In genomic region chr22:30955153-30955552, GRCh38 we compare ENCODE assay signal across 21 cellular contexts. TPM values are rescaled to one million over a fixed set of nuclear protein-coding genes. Genes with fewer than 3 reads are reported as not detected.
DNase-seq lines count a peak whose midpoint lies in the region; ATAC-seq lines count a peak whose summit lies in the region.
"Had no signal": no experiment of that assay in that cellular context is flagged by ENCODE, and none has a peak within 500 bp of the region (broad histone marks: within the 10 kb centered on the region; RNA-seq: fewer than 3 reads in every experiment).

No MANE protein-coding gene starts in this region.

- CTCF ChIA-PET in activated CD4-positive, alpha-beta T cell treated with anti-CD3 and anti-CD28 coated beads for 36 hours (lab: Charles Lee): interaction anchor here (0.9 kb wide), 1 partner anchor 152 kb away, joined by 3 read pairs; the partner anchor contains the start of gene SELENOM

- intact Hi-C loops in activated CD4-positive, alpha-beta T cell treated with anti-CD3 and anti-CD28 coated beads for 36 hours (cut with DNase I, micrococcal nuclease): no loop called here

- H3K4me1 Mint-ChIP-seq in activated CD4-positive, alpha-beta T cell treated with anti-CD3 and anti-CD28 coated beads for 36 hours: peaks cover 54% of the 10 kb centered on the region
- H3K4me1 Mint-ChIP-seq in activated naive CD8-positive, alpha-beta T cell (ENCODE audit: low read depth): peaks cover 84% of the 10 kb centered on the region
- peaks cover 36% of the 10 kb centered on the region for H3K4me1 Mint-ChIP-seq in activated naive CD8-positive, alpha-beta T cell treated with anti-CD3 and anti-CD28 coated beads, Interleukin-2, amount 50 U/mL, for 24 hours
- H3K4me1 Mint-ChIP-seq in activated naive CD8-positive, alpha-beta T cell treated with anti-CD3 and anti-CD28 coated beads for 36 hours: peaks cover 56% of the 10 kb centered on the region
- H3K4me1 Mint-ChIP-seq: B cell, CD14-positive monocyte, GM23338, H9 had no signal

- H3K9me3 Mint-ChIP-seq in activated CD4-positive, alpha-beta T cell treated with anti-CD3 and anti-CD28 coated beads for 36 hours (ENCODE audit: low read depth): no peaks in the 10 kb centered on the region
- no peaks in the 10 kb centered on the region for H3K9me3 Mint-ChIP-seq in activated naive CD8-positive, alpha-beta T cell (ENCODE audit: low read depth)
- H3K9me3 Mint-ChIP-seq in activated naive CD8-positive, alpha-beta T cell treated with anti-CD3 and anti-CD28 coated beads, Interleukin-2, amount 50 U/mL, for 24 hours: no peaks in the 10 kb centered on the region
- no peaks in the 10 kb centered on the region for H3K9me3 Mint-ChIP-seq in activated naive CD8-positive, alpha-beta T cell treated with anti-CD3 and anti-CD28 coated beads for 36 hours
- H3K9me3 Mint-ChIP-seq: CD14-positive monocyte, GM23338, H9 had no signal

- H3K36me3 Mint-ChIP-seq in activated CD4-positive, alpha-beta T cell treated with anti-CD3 and anti-CD28 coated beads for 36 hours (ENCODE audit: low read depth): peaks cover 32% of the 10 kb centered on the region
- H3K36me3 Mint-ChIP-seq in activated naive CD8-positive, alpha-beta T cell: peaks cover 20% of the 10 kb centered on the region
- peaks cover 35% of the 10 kb centered on the region for H3K36me3 Mint-ChIP-seq in activated naive CD8-positive, alpha-beta T cell treated with anti-CD3 and anti-CD28 coated beads, Interleukin-2, amount 50 U/mL, for 24 hours (ENCODE audit: low read depth)
- peaks cover 54% of the 10 kb centered on the region for H3K36me3 Mint-ChIP-seq in activated naive CD8-positive, alpha-beta T cell treated with anti-CD3 and anti-CD28 coated beads for 36 hours

- DNase-seq in activated CD4-positive, alpha-beta T cell treated with anti-CD3 and anti-CD28 coated beads for 36 hours: no peak
- no peak for DNase-seq in activated CD4-positive, alpha-beta T cell treated with anti-CD3 and anti-CD28 coated beads for 1 hour
- no peak for DNase-seq in activated naive CD8-positive, alpha-beta T cell treated with anti-CD3 and anti-CD28 coated beads, Interleukin-2, amount 50 U/mL, for 24 hours
- DNase-seq in activated naive CD8-positive, alpha-beta T cell treated with anti-CD3 and anti-CD28 coated beads for 36 hours: no peak
- DNase-seq in HK-2 (ENCODE audit: unreplicated experiment): no peak
- no peak for DNase-seq in T-helper 2 cell
- DNase-seq: Caco-2, H9, KBM-7, MV-4-11, NCI-H1105, NCI-H2029, NCI-H446, NCI-H524 treated with DMSO at 0.1 percent for 48 hours, NCI-H774, SIG-M5 had no signal

- peak overlapping the region; percentile 13 for H3K27ac Mint-ChIP-seq in activated CD4-positive, alpha-beta T cell treated with anti-CD3 and anti-CD28 coated beads for 36 hours
- peak overlapping the region; percentile 84 for H3K27ac Mint-ChIP-seq in activated naive CD8-positive, alpha-beta T cell
- H3K27ac Mint-ChIP-seq in activated naive CD8-positive, alpha-beta T cell treated with anti-CD3 and anti-CD28 coated beads, Interleukin-2, amount 50 U/mL, for 24 hours: no peak overlapping the region
- peak overlapping the region; percentile 48 for H3K27ac Mint-ChIP-seq in activated naive CD8-positive, alpha-beta T cell treated with anti-CD3 and anti-CD28 coated beads for 36 hours
- H3K27ac Mint-ChIP-seq: B cell, CD14-positive monocyte, GM23338, H9 had no signal

- ATAC-seq in activated CD4-positive, alpha-beta T cell treated with anti-CD3 and anti-CD28 coated beads for 36 hours: no peak
- no peak for ATAC-seq in activated naive CD8-positive, alpha-beta T cell treated with anti-CD3 and anti-CD28 coated beads, Interleukin-2, amount 50 U/mL, for 24 hours
- ATAC-seq: GM12878, GM23338 had no signal

- H3K4me3 Mint-ChIP-seq in activated CD4-positive, alpha-beta T cell treated with anti-CD3 and anti-CD28 coated beads for 36 hours: no peak overlapping the region
- H3K4me3 Mint-ChIP-seq in activated naive CD8-positive, alpha-beta T cell: no peak overlapping the region
- H3K4me3 Mint-ChIP-seq in activated naive CD8-positive, alpha-beta T cell treated with anti-CD3 and anti-CD28 coated beads, Interleukin-2, amount 50 U/mL, for 24 hours: no peak overlapping the region
- no peak overlapping the region for H3K4me3 Mint-ChIP-seq in activated naive CD8-positive, alpha-beta T cell treated with anti-CD3 and anti-CD28 coated beads for 36 hours
- H3K4me3 Mint-ChIP-seq: B cell, CD14-positive monocyte, GM23338, H9 had no signal

- H3K27me3 Mint-ChIP-seq in activated CD4-positive, alpha-beta T cell treated with anti-CD3 and anti-CD28 coated beads for 36 hours: no peaks in the 10 kb centered on the region
- no peaks in the 10 kb centered on the region for H3K27me3 Mint-ChIP-seq in activated naive CD8-positive, alpha-beta T cell
- no peaks in the 10 kb centered on the region for H3K27me3 Mint-ChIP-seq in activated naive CD8-positive, alpha-beta T cell treated with anti-CD3 and anti-CD28 coated beads, Interleukin-2, amount 50 U/mL, for 24 hours
- H3K27me3 Mint-ChIP-seq in activated naive CD8-positive, alpha-beta T cell treated with anti-CD3 and anti-CD28 coated beads for 36 hours: no peaks in the 10 kb centered on the region
- H3K27me3 Mint-ChIP-seq: B cell had no signal

- POLR2A ChIA-PET in activated CD4-positive, alpha-beta T cell treated with anti-CD3 and anti-CD28 coated beads for 36 hours (lab: Charles Lee): no interaction called here

RNA-seq across cellular contexts. Expression of gene MORC2, which starts 13.4 kb away (rescaled TPM):
- total RNA-seq in activated CD4-positive, alpha-beta T cell treated with anti-CD3 and anti-CD28 coated beads for 36 hours: 10 to 100 TPM; 24.0 to 24.1 TPM
- 10 to 100 TPM; 24.9 to 25.7 TPM for total RNA-seq in activated naive CD8-positive, alpha-beta T cell treated with anti-CD3 and anti-CD28 coated beads for 36 hours

RNA-seq across cellular contexts. Expression of gene TUG1, which starts 13.9 kb away (rescaled TPM):
- total RNA-seq in activated CD4-positive, alpha-beta T cell treated with anti-CD3 and anti-CD28 coated beads for 36 hours: 10 to 100 TPM; 46.8 to 56.4 TPM
- total RNA-seq in activated naive CD8-positive, alpha-beta T cell treated with anti-CD3 and anti-CD28 coated beads for 36 hours: 10 to 100 TPM; 45.6 to 47.4 TPM
